ENCODE assay signal across 19 cellular contexts in genomic region chr1:50275564-50275963, GRCh38.
DNase-seq lines count a peak whose midpoint lies in the region; ATAC-seq and TF ChIP-seq lines count a peak whose summit lies in the region.
"Had no signal": no experiment of that assay in that cellular context is flagged by ENCODE, and none has a peak within 500 bp of the region (broad histone marks: within the 10 kb centered on the region; RNA-seq: fewer than 3 reads in every experiment).

No MANE protein-coding gene starts in this region.

- no peak overlapping the region for H3K4me3 Mint-ChIP-seq in endothelial cell (ENCODE audit: unreplicated experiment)
- H3K4me3 Mint-ChIP-seq: stimulated activated naive CD8-positive, alpha-beta T cell treated with anti-CD3 and anti-CD28 coated beads, Interleukin-15, Interleukin-2, amounts not matched to agents 100 ng/mL and 50 ng/mL, for 24 hours had no signal

- no peak for TF ChIP-seq CTCF in endothelial cell (IDR thresholded peaks at IDR 0.05; ENCODE audit: unreplicated experiment)

- no peaks in the 10 kb centered on the region for H3K36me3 Mint-ChIP-seq in endothelial cell (ENCODE audit: low read depth, unreplicated experiment)

- peaks cover 11% of the 10 kb centered on the region for H3K4me1 Mint-ChIP-seq in endothelial cell (ENCODE audit: unreplicated experiment)

- no peak for ATAC-seq in GM19324 (IDR thresholded peaks at IDR 0.05; ENCODE audit: low FRiP score, unreplicated experiment)
- ATAC-seq in HG02678 (IDR thresholded peaks at IDR 0.05; ENCODE audit: unreplicated experiment), result no peak
- no peak for ATAC-seq in GM19397 (IDR thresholded peaks at IDR 0.05; ENCODE audit: unreplicated experiment)
- ATAC-seq: gastroesophageal sphincter had no signal

- H3K27me3 Mint-ChIP-seq in endothelial cell (ENCODE audit: unreplicated experiment), result peaks cover 2% of the 10 kb centered on the region

- DNase-seq in DMS153 (lab: John Stamatoyannopoulos, UW), result peak; percentile 97
- peak; percentile 49 for DNase-seq in NCI-H1417 treated with DMSO at 0.1 percent for 48 hours (lab: John Stamatoyannopoulos, UW)
- peak; percentile 18 to 64 for DNase-seq in NCI-H526 (lab: John Stamatoyannopoulos, UW)
- DNase-seq in endothelial cell (ENCODE audit: low spot score), result peak; percentile 18
- no peak for DNase-seq in activated T-cell treated with anti-CD3 and anti-CD28 coated beads for 4 hours
- DNase-seq: activated T-cell treated with anti-CD3 and anti-CD28 coated beads, Interleukin-2, amount 50 U/mL, for 1 hour; Calu3; cerebellar nuclear complex; GM23248; kidney; MV-4-11; ovary; Peyer's patch; T-helper 1 cell had no signal

- H3K27ac Mint-ChIP-seq in endothelial cell (ENCODE audit: unreplicated experiment), result no peak overlapping the region
- H3K27ac Mint-ChIP-seq: stimulated activated naive CD8-positive, alpha-beta T cell treated with anti-CD3 and anti-CD28 coated beads, Interleukin-15, Interleukin-2, amounts not matched to agents 100 ng/mL and 50 ng/mL, for 24 hours had no signal

- H3K9me3 Mint-ChIP-seq in endothelial cell (ENCODE audit: unreplicated experiment), result no peaks in the 10 kb centered on the region
- H3K9me3 Mint-ChIP-seq: stimulated activated naive CD8-positive, alpha-beta T cell treated with anti-CD3 and anti-CD28 coated beads, Interleukin-15, Interleukin-2, amounts not matched to agents 100 ng/mL and 50 ng/mL, for 24 hours had no signal
